In genomic region chrX:139739138-139739537, GRCh38 we compare ENCODE assay signal across 8 cellular contexts. TPM values are rescaled to one million over a fixed set of nuclear protein-coding genes. Genes with fewer than 3 reads are reported as not detected.
DNase-seq lines count a peak whose midpoint lies in the region; ATAC-seq and TF ChIP-seq lines count a peak whose summit lies in the region.

No MANE protein-coding gene starts in this region.

- no peak overlapping the region for H2AFZ ChIP-seq in MM.1S (ENCODE audit: low read length)

- H3K36me3 ChIP-seq in MM.1S (replicated peaks; ENCODE audit: insufficient read depth, low read length), result no peaks in the 10 kb centered on the region
- H3K36me3 ChIP-seq in body of pancreas (replicated peaks in 1 of 2; ENCODE audit: insufficient read depth in 1 of 2, low read depth in 2 of 2), result no peaks in the 10 kb centered on the region

- H3K9me3 ChIP-seq in MM.1S (replicated peaks; ENCODE audit: insufficient read depth, low read length) (no peaks in the 10 kb centered on the region), body of pancreas (no peaks in the 10 kb centered on the region)

- no peaks in the 10 kb centered on the region for H3K79me2 ChIP-seq in MM.1S (ENCODE audit: low read length)

- peaks cover 4% of the 10 kb centered on the region for H3F3A ChIP-seq in MM.1S (ENCODE audit: insufficient read depth, low read length)

- DNase-seq in MM.1S (peak; percentile 87), foreskin fibroblast (peak; percentile 67 to 74), body of pancreas (no peak), pons (ENCODE audit: low spot score) (no peak), NCI-H524 (lab: John Stamatoyannopoulos, UW) (no peak), NOMO-1 (lab: John Stamatoyannopoulos, UW; ENCODE audit: unreplicated experiment in 2 of 2) (no peak)

- TF ChIP-seq CTCF in MM.1S (IDR thresholded peaks at IDR 0.05; ENCODE audit: low read length), result no peak
- TF ChIP-seq CTCF in foreskin fibroblast (IDR thresholded peaks at IDR 0.05; ENCODE audit: low read depth, low read length), result no peak
- TF ChIP-seq CTCF in body of pancreas (IDR thresholded peaks at IDR 0.05), result no peak

- WGBS in body of pancreas, 2 donors, result 85 to 92% methylated on average over 2 of the region's 2 CpGs

- H3K27me3 ChIP-seq in MM.1S (replicated peaks; ENCODE audit: insufficient read depth, low read length) (no peaks in the 10 kb centered on the region), body of pancreas (no peaks in the 10 kb centered on the region)

- H3K9me2 ChIP-seq in MM.1S (replicated peaks; ENCODE audit: insufficient read depth, low read length), result no peaks in the 10 kb centered on the region

- H3K4me2 ChIP-seq in MM.1S (ENCODE audit: low read depth, low read length), result peak overlapping the region; percentile 51

- ATAC-seq in GM18517 (IDR thresholded peaks at IDR 0.05; ENCODE audit: unreplicated experiment) (peak; percentile 89), GM21825 (IDR thresholded peaks at IDR 0.05; ENCODE audit: unreplicated experiment) (peak; percentile 84), body of pancreas (no peak)

- intact Hi-C loops in body of pancreas (cut with DNase I), result no loop called here

- H3K4me3 ChIP-seq in MM.1S (ENCODE audit: low read length) (no peak overlapping the region), foreskin fibroblast (ENCODE audit: low read depth in 1 of 2, low read length in 2 of 2) (no peak overlapping the region), body of pancreas (no peak overlapping the region)

- no peak for TF ChIP-seq POLR2A in body of pancreas (IDR thresholded peaks at IDR 0.05)

- H3K27ac ChIP-seq in MM.1S (ENCODE audit: low read length) (peak overlapping the region; percentile 71; the same call in 1 of the 2 replicates), body of pancreas (no peak overlapping the region)

- H3K4me1 ChIP-seq in MM.1S (ENCODE audit: low read length) (peaks cover 25% of the 10 kb centered on the region), body of pancreas (no peaks in the 10 kb centered on the region)

- no peaks in the 10 kb centered on the region for H4K20me1 ChIP-seq in MM.1S (ENCODE audit: insufficient read depth, low read length)

- no peak overlapping the region; the same call in 1 of the 2 replicates for H3K9ac ChIP-seq in MM.1S (ENCODE audit: low read length)

RNA-seq across cellular contexts. Expression of gene MCF2, which starts 31.2 kb away (rescaled TPM):
- total RNA-seq in body of pancreas, result under 1 TPM; 0.33 to 0.78 TPM

Comparison
In these comparisons a context has a peak if more than half of its experiments do, and no peak if none do; other contexts are left out.
1. DNase-seq: peak in MM.1S (single experiment) and foreskin fibroblast (2 of 2); none in body of pancreas (0 of 4), pons (single experiment), NCI-H524 (0 of 2) and NOMO-1 (0 of 2).